1 cellular context compared by ENCODE assay signal in the genomic region with DNA sequence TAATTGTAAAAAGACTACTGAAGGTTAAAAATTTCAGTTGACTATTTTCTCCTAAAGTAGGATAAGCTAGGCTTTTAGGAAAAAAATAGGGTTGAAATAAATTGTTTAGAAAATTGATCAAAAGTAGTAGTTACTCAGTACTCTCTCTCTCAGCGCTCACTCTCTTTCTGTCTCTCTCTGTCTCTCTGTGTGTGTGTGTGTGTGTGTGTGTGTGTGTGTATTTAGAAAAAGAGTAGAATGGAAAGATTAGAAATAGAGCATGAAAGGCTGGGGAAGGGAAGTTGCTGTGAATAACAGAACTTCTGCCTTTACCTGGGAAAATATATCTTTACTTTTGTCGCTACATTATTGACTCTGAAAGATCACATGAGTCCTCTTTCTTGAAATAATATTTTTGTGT.
TF ChIP-seq lines count a peak whose summit lies in the region.

No MANE protein-coding gene starts in this region.

TF ChIP-seq in WTC11, 78 proteins besides CTCF, POLR2A, EP300 and RAD21 (continued from another document):
- TF ChIP-seq, protein P1, sequence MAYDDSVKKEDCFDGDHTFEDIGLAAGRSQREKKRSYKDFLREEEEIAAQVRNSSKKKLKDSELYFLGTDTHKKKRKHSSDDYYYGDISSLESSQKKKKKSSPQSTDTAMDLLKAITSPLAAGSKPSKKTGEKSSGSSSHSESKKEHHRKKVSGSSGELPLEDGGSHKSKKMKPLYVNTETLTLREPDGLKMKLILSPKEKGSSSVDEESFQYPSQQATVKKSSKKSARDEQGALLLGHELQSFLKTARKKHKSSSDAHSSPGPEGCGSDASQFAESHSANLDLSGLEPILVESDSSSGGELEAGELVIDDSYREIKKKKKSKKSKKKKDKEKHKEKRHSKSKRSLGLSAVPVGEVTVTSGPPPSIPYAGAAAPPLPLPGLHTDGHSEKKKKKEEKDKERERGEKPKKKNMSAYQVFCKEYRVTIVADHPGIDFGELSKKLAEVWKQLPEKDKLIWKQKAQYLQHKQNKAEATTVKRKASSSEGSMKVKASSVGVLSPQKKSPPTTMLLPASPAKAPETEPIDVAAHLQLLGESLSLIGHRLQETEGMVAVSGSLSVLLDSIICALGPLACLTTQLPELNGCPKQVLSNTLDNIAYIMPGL (CRISPR knock-in tag; IDR thresholded peaks at IDR 0.05), result no peak
- TF ChIP-seq CBFB (CRISPR knock-in tag; IDR thresholded peaks at IDR 0.05; ENCODE audit: low read depth), result no peak
- no peak for TF ChIP-seq ERG (CRISPR knock-in tag; IDR thresholded peaks at IDR 0.05)
- no peak for TF ChIP-seq NR3C1 (CRISPR knock-in tag; conservative IDR thresholded peaks at IDR 0.05; ENCODE audit: low read depth)
- TF ChIP-seq ZNF232 (CRISPR knock-in tag; IDR thresholded peaks at IDR 0.05), result no peak
- TF ChIP-seq HMGA2 (CRISPR knock-in tag; IDR thresholded peaks at IDR 0.05), result no peak
- no peak for TF ChIP-seq GRHL2 (CRISPR knock-in tag; IDR thresholded peaks at IDR 0.05; ENCODE audit: insufficient replicate concordance, severe bottlenecking)
- TF ChIP-seq TP53 (CRISPR knock-in tag; IDR thresholded peaks at IDR 0.05), result no peak
- TF ChIP-seq EMX1 (CRISPR knock-in tag; IDR thresholded peaks at IDR 0.05), result no peak
- TF ChIP-seq ZNF317 (CRISPR knock-in tag; IDR thresholded peaks at IDR 0.05; ENCODE audit: borderline replicate concordance, low read depth), result no peak
- no peak for TF ChIP-seq SMAD4 (CRISPR knock-in tag; IDR thresholded peaks at IDR 0.05)
- no peak for TF ChIP-seq ELF4 (CRISPR knock-in tag; IDR thresholded peaks at IDR 0.05; ENCODE audit: low read depth)
- no peak for TF ChIP-seq ZNF423 (CRISPR knock-in tag; IDR thresholded peaks at IDR 0.05)
- TF ChIP-seq GTF2I (CRISPR knock-in tag; conservative IDR thresholded peaks at IDR 0.05), result no peak
- no peak for TF ChIP-seq PRRX2 (CRISPR knock-in tag; IDR thresholded peaks at IDR 0.05)
- TF ChIP-seq NR2C2 (CRISPR knock-in tag; IDR thresholded peaks at IDR 0.05), result no peak
